Comparison of ENCODE assay signal across 9 cellular contexts in the genomic region with DNA sequence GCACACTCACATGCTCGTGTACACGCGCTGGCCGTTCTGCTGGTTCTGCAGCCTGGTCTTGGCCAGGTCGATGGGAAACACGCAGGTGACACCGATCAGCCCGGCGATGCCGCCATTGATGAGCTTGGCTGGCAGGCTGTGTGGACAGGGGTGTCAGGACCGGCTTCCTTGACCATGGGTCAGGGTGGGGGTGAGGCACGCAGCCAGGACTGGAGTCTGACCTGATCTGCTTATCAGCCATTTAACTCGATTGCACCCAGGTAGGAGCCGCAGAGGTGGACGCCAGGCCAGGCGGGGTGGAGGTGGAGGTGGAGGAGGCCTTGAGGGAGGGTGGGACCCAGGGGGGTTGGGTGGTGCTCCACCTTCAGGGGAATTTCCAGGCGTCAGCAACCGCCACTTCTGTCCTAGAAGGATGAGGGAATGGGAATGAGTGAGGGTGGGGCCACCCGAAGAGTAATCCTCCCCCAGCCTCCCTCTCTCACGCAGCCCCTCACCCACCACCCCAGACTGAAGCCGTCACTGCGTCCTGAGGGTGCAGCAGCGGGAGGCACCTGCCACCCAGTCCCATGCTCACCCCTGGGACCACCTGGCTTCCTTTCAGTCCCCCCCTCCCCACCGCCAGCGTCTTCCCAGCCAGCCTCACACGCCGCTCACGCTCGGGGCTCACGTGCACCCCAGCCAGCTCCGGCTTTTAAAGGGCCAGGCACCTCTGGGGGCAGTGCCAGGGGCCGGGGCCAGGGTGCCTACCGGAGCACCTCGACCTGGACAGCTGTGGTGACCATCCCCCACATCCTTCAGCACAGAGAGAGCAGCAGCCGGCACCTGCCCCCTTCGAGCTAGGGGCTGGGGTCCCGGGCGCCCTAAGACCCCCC. TPM values are rescaled to one million over a fixed set of nuclear protein-coding genes. Genes with fewer than 3 reads are reported as not detected.
DNase-seq lines count a peak whose midpoint lies in the region; ATAC-seq, FAIRE-seq and TF ChIP-seq lines count a peak whose summit lies in the region.
"Had no signal": no experiment of that assay in that cellular context is flagged by ENCODE, and none has a peak within 500 bp of the region (broad histone marks: within the 10 kb centered on the region; RNA-seq: fewer than 3 reads in every experiment).

No MANE protein-coding gene starts in this region.

- TF ChIP-seq CTCF in retinal pigment epithelial cell (conservative IDR thresholded peaks at IDR 0.05; ENCODE audit: low read depth, low read length), result no peak

- H3K36me3 Mint-ChIP-seq in dendritic cell treated with granulocyte-macrophage colony-stimulating factor and Interleukin-4, amounts not matched to agents 40 ng/mL and 50 ng/mL, for 4 days (ENCODE audit: low read depth), result peaks cover 57% of the 10 kb centered on the region

- H3K27me3 Mint-ChIP-seq in dendritic cell treated with granulocyte-macrophage colony-stimulating factor and Interleukin-4, amounts not matched to agents 40 ng/mL and 50 ng/mL, for 4 days, result peaks cover 7% of the 10 kb centered on the region

- no peak for TF ChIP-seq POLR2A in H54 (IDR thresholded peaks at IDR 0.05; ENCODE audit: low read depth, low read length)

- H3K4me3 Mint-ChIP-seq in dendritic cell treated with granulocyte-macrophage colony-stimulating factor and Interleukin-4, amounts not matched to agents 40 ng/mL and 50 ng/mL, for 4 days, result no peak overlapping the region

- H3K27ac Mint-ChIP-seq in dendritic cell treated with granulocyte-macrophage colony-stimulating factor and Interleukin-4, amounts not matched to agents 40 ng/mL and 50 ng/mL, for 4 days, result peak overlapping the region; percentile 79

- no peaks in the 10 kb centered on the region for H3K9me3 Mint-ChIP-seq in dendritic cell treated with granulocyte-macrophage colony-stimulating factor and Interleukin-4, amounts not matched to agents 40 ng/mL and 50 ng/mL, for 4 days

- intact Hi-C loops in dendritic cell treated with granulocyte-macrophage colony-stimulating factor and Interleukin-4, amounts not matched to agents 40 ng/mL and 50 ng/mL, for 4 days (cut with micrococcal nuclease), result no loop called here

- H3K4me3 ChIP-seq in retinal pigment epithelial cell (ENCODE audit: low read length), result peak overlapping the region; percentile 63

- DNase-seq in G401 (ENCODE audit: low spot score), result peak; percentile 67
- DNase-seq in NCI-H69 (lab: John Stamatoyannopoulos, UW), result peak; percentile 38
- no peak for DNase-seq in retinal pigment epithelial cell (ENCODE audit: low read depth)
- DNase-seq in NCI-H2107 (lab: John Stamatoyannopoulos, UW), result no peak
- DNase-seq in H54 (ENCODE audit: insufficient read length, low spot score), result no peak
- DNase-seq in NCI-H446 (lab: John Stamatoyannopoulos, UW), result no peak
- DNase-seq: HCEC 1CT had no signal

- FAIRE-seq in H54 (lab: Jason Lieb, UNC), result no peak

- H3K4me1 Mint-ChIP-seq in dendritic cell treated with granulocyte-macrophage colony-stimulating factor and Interleukin-4, amounts not matched to agents 40 ng/mL and 50 ng/mL, for 4 days (ENCODE audit: low read depth), result peaks cover 33% of the 10 kb centered on the region

- no peak for ATAC-seq in GM19452 (IDR thresholded peaks at IDR 0.05; ENCODE audit: unreplicated experiment)

- in situ Hi-C loops in G401 (cut with HindIII; ENCODE audit: low sequenced_read_pairs), result no loop called here

RNA-seq across cellular contexts. Expression of gene SLC25A22, which starts 3.1 kb away (rescaled TPM):
- total RNA-seq in G401 (2014; rRNA removed; shearing (Covaris generic)), result 48.2 and 76.5 TPM in 2 replicates

RNA-seq across cellular contexts. Expression of gene CEND1, which starts 5.1 kb away (rescaled TPM):
- 0.74 and 0.95 TPM in 2 replicates for total RNA-seq in G401 (2014; rRNA removed; shearing (Covaris generic))

RNA-seq across cellular contexts. Expression of gene PIDD1, which starts 10.0 kb away (rescaled TPM):
- total RNA-seq in G401 (2014; rRNA removed; shearing (Covaris generic)), result 25.5 and 29.5 TPM in 2 replicates

RNA-seq across cellular contexts. Expression of gene RPLP2, which starts 14.8 kb away (rescaled TPM):
- total RNA-seq in G401 (2014; rRNA removed; shearing (Covaris generic)), result 411 and 422 TPM in 2 replicates

RNA-seq across cellular contexts. Expression of gene GATD1, which starts 17.7 kb away (rescaled TPM):
- 56.6 and 63.4 TPM in 2 replicates for total RNA-seq in G401 (2014; rRNA removed; shearing (Covaris generic))

Comparison
In these comparisons a context has a peak if more than half of its experiments do, and no peak if none do; other contexts are left out.
1. DNase-seq: peak in G401 (single experiment) and NCI-H69 (single experiment); none in retinal pigment epithelial cell (single experiment), NCI-H2107 (single experiment), H54 (single experiment) and NCI-H446 (0 of 2).